ENCODE assay signal across 22 cellular contexts in genomic region chr9:124600407-124600806, GRCh38.
"Had no signal": no experiment of that assay in that cellular context is flagged by ENCODE, and none has a peak within 500 bp of the region (broad histone marks: within the 10 kb centered on the region; RNA-seq: fewer than 3 reads in every experiment).

No MANE protein-coding gene starts in this region.

- ATAC-seq: HepG2 had no signal

- DNase-seq: IMR-90, Karpas-422, KG1, MG63, NCI-H1092, NCI-H1105 treated with DMSO at 0.1 percent for 48 hours, NCI-H1417 treated with DMSO at 0.1 percent for 48 hours, NCI-H146, NCI-H1694 treated with DMSO at 0.1 percent for 48 hours, NCI-H1930, NCI-H2081, NCI-H2107, NCI-H2227 treated with DMSO at 0.1 percent for 48 hours, NCI-H446, NCI-H510A, NCI-H524 treated with DMSO at 0.1 percent for 48 hours, NCI-H69, NCI-H774, Right ventricle myocardium superior, RPMI8226, SIG-M5 had no signal
